In genomic region chr3:155912090-155912489, GRCh38 we compare ENCODE assay signal across 14 cellular contexts.
"Had no signal": no experiment of that assay in that cellular context is flagged by ENCODE, and none has a peak within 500 bp of the region (broad histone marks: within the 10 kb centered on the region; RNA-seq: fewer than 3 reads in every experiment).

No MANE protein-coding gene starts in this region.

- H3K27ac Mint-ChIP-seq: activated CD8-positive, alpha-beta T cell treated with anti-CD3 and anti-CD28 coated beads, Interleukin-2, amount 10 ng/mL, durations not matched to agents 7 days and 5 days; activated naive CD4-positive, alpha-beta T cell treated with anti-CD3 and anti-CD28 coated beads for 36 hours had no signal

- H3K36me3 ChIP-seq: ovary, uterus had no signal

- ATAC-seq: activated CD8-positive, alpha-beta T cell treated with anti-CD3 and anti-CD28 coated beads, Interleukin-2, amount 10 ng/mL, durations not matched to agents 7 days and 5 days; WTC11 had no signal

- H3K4me3 ChIP-seq: colonic mucosa, ovary, SJCRH30, spleen, tibial nerve, uterus had no signal

- DNase-seq: activated CD4-positive, alpha-beta T cell treated with anti-CD3 and anti-CD28 coated beads for 4 hours; activated CD8-positive, alpha-beta T cell treated with anti-CD3 and anti-CD28 coated beads, Interleukin-2, amount 10 ng/mL, durations not matched to agents 7 days and 5 days; activated naive CD4-positive, alpha-beta T cell treated with anti-CD3 and anti-CD28 coated beads for 36 hours; caudate nucleus; colonic mucosa; foreskin melanocyte; head of caudate nucleus; immature natural killer cell; ovary; spleen; uterus had no signal

- H3K27me3 ChIP-seq: colonic mucosa, ovary, SJCRH30, spleen, tibial nerve, uterus had no signal

- H3K27ac ChIP-seq: colonic mucosa, ovary, spleen, uterus had no signal

- H3K4me1 ChIP-seq: colonic mucosa, uterus had no signal

- H3K4me3 Mint-ChIP-seq: activated CD8-positive, alpha-beta T cell treated with anti-CD3 and anti-CD28 coated beads, Interleukin-2, amount 10 ng/mL, durations not matched to agents 7 days and 5 days; activated naive CD4-positive, alpha-beta T cell treated with anti-CD3 and anti-CD28 coated beads for 36 hours; immature natural killer cell; WTC11 had no signal

- H3K9me3 ChIP-seq: colonic mucosa, ovary, SJCRH30, spleen, tibial nerve, uterus had no signal

- H3K9me3 Mint-ChIP-seq: activated naive CD4-positive, alpha-beta T cell treated with anti-CD3 and anti-CD28 coated beads for 36 hours; immature natural killer cell; WTC11 had no signal
